Comparison of ENCODE assay signal across 2 cellular contexts in the genomic region with DNA sequence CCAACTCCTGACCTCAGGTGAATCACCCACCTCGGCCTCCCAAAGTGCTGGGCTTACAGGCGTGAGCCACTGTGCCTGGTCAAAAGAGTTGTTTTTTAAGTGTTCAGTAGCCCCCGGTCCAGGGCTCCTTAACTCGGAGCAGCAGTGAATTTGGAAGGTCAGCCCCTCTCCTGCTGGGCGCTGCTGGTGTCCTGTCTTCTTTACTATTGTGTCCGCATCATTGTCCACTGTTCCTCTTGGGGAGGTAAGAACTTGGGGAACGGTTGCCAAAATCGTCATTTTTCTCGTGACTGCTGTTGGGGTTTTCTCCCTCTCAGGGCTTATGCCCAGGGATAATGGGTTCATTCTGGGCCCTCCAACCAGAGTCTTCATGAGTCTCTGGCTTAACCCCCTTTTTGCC.
TF ChIP-seq lines count a peak whose summit lies in the region.

No MANE protein-coding gene starts in this region.

TF ChIP-seq in WTC11, 78 proteins besides CTCF, POLR2A, EP300 and RAD21:
- no peak for TF ChIP-seq NFATC4 (CRISPR knock-in tag; IDR thresholded peaks at IDR 0.05)
- TF ChIP-seq GABPB1 (CRISPR knock-in tag; IDR thresholded peaks at IDR 0.05) = no peak
- TF ChIP-seq, protein P1, sequence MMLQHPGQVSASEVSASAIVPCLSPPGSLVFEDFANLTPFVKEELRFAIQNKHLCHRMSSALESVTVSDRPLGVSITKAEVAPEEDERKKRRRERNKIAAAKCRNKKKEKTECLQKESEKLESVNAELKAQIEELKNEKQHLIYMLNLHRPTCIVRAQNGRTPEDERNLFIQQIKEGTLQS (CRISPR knock-in tag; conservative IDR thresholded peaks at IDR 0.05) = no peak
- TF ChIP-seq, protein P2, sequence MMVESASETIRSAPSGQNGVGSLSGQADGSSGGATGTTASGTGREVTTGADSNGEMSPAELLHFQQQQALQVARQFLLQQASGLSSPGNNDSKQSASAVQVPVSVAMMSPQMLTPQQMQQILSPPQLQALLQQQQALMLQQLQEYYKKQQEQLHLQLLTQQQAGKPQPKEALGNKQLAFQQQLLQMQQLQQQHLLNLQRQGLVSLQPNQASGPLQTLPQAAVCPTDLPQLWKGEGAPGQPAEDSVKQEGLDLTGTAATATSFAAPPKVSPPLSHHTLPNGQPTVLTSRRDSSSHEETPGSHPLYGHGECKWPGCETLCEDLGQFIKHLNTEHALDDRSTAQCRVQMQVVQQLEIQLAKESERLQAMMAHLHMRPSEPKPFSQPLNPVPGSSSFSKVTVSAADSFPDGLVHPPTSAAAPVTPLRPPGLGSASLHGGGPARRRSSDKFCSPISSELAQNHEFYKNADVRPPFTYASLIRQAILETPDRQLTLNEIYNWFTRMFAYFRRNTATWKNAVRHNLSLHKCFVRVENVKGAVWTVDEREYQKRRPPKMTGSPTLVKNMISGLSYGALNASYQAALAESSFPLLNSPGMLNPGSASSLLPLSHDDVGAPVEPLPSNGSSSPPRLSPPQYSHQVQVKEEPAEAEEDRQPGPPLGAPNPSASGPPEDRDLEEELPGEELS (CRISPR knock-in tag; IDR thresholded peaks at IDR 0.05) = no peak
- no peak for TF ChIP-seq NFYB (CRISPR knock-in tag; conservative IDR thresholded peaks at IDR 0.05; ENCODE audit: low read depth)
- TF ChIP-seq ZNF219 (CRISPR knock-in tag; IDR thresholded peaks at IDR 0.05; ENCODE audit: borderline replicate concordance) = no peak
- TF ChIP-seq ZNF121 (CRISPR knock-in tag; IDR thresholded peaks at IDR 0.05) = no peak
- TF ChIP-seq, protein P3, sequence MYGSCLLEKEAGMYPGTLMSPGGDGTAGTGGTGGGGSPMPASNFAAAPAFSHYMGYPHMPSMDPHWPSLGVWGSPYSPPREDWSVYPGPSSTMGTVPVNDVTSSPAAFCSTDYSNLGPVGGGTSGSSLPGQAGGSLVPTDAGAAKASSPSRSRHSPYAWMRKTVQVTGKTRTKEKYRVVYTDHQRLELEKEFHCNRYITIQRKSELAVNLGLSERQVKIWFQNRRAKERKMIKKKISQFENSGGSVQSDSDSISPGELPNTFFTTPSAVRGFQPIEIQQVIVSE (CRISPR knock-in tag; IDR thresholded peaks at IDR 0.05; ENCODE audit: borderline replicate concordance) = no peak
- TF ChIP-seq, protein P4, sequence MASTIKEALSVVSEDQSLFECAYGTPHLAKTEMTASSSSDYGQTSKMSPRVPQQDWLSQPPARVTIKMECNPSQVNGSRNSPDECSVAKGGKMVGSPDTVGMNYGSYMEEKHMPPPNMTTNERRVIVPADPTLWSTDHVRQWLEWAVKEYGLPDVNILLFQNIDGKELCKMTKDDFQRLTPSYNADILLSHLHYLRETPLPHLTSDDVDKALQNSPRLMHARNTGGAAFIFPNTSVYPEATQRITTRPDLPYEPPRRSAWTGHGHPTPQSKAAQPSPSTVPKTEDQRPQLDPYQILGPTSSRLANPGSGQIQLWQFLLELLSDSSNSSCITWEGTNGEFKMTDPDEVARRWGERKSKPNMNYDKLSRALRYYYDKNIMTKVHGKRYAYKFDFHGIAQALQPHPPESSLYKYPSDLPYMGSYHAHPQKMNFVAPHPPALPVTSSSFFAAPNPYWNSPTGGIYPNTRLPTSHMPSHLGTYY (CRISPR knock-in tag; IDR thresholded peaks at IDR 0.05) = no peak
- no peak for TF ChIP-seq PRRX2 (CRISPR knock-in tag; IDR thresholded peaks at IDR 0.05)
- TF ChIP-seq RELA (CRISPR knock-in tag; IDR thresholded peaks at IDR 0.05; ENCODE audit: borderline replicate concordance) = no peak
- no peak for TF ChIP-seq KAT7 (CRISPR knock-in tag; IDR thresholded peaks at IDR 0.05; ENCODE audit: borderline replicate concordance)
- TF ChIP-seq ZNF317 (CRISPR knock-in tag; IDR thresholded peaks at IDR 0.05; ENCODE audit: borderline replicate concordance, low read depth) = no peak
- TF ChIP-seq, protein P5, sequence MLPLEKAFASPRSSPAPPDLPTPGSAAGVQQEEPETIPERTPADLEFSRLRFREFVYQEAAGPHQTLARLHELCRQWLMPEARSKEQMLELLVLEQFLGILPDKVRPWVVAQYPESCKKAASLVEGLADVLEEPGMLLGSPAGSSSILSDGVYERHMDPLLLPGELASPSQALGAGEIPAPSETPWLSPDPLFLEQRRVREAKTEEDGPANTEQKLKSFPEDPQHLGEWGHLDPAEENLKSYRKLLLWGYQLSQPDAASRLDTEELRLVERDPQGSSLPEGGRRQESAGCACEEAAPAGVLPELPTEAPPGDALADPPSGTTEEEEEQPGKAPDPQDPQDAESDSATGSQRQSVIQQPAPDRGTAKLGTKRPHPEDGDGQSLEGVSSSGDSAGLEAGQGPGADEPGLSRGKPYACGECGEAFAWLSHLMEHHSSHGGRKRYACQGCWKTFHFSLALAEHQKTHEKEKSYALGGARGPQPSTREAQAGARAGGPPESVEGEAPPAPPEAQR (CRISPR knock-in tag; IDR thresholded peaks at IDR 0.05) = no peak
- TF ChIP-seq GRHL2 (CRISPR knock-in tag; IDR thresholded peaks at IDR 0.05; ENCODE audit: insufficient replicate concordance, severe bottlenecking) = no peak
- no peak for TF ChIP-seq TEAD1 (CRISPR knock-in tag; IDR thresholded peaks at IDR 0.05)
- TF ChIP-seq, protein P6, sequence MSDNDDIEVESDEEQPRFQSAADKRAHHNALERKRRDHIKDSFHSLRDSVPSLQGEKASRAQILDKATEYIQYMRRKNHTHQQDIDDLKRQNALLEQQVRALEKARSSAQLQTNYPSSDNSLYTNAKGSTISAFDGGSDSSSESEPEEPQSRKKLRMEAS (CRISPR knock-in tag; IDR thresholded peaks at IDR 0.05) = no peak
- no peak for TF ChIP-seq CREB1 (CRISPR knock-in tag; IDR thresholded peaks at IDR 0.05)

TF ChIP-seq in H1, 55 proteins besides CTCF, POLR2A, EP300 and RAD21:
- TF ChIP-seq CREB1 (IDR thresholded peaks at IDR 0.05) (no peak), HDAC6 (IDR thresholded peaks at IDR 0.05; ENCODE audit: low read depth, low read length) (no peak), SUZ12 (IDR thresholded peaks at IDR 0.05; ENCODE audit: low read length) (no peak), PHF8 (conservative IDR thresholded peaks at IDR 0.05; ENCODE audit: low read depth, low read length) (no peak), JUN (IDR thresholded peaks at IDR 0.05; ENCODE audit: low read depth, low read length) (no peak), POLR2AphosphoS5 (IDR thresholded peaks at IDR 0.05; ENCODE audit: low read depth, low read length) (no peak), SP2 (IDR thresholded peaks at IDR 0.05; ENCODE audit: low read length) (no peak), MAFK (IDR thresholded peaks at IDR 0.05; ENCODE audit: low read depth, low read length) (no peak), NANOG (IDR thresholded peaks at IDR 0.05; ENCODE audit: insufficient read depth, low read depth, low read length, poor library complexity, severe bottlenecking) (no peak), ZNF274 (IDR thresholded peaks at IDR 0.05; ENCODE audit: borderline replicate concordance, extremely low read depth, low read length) (no peak), BACH1 (IDR thresholded peaks at IDR 0.05; ENCODE audit: low read length) (no peak), SIRT6 (IDR thresholded peaks at IDR 0.05; ENCODE audit: low read length) (no peak), TAF7 (optimal IDR thresholded peaks at IDR 0.05; ENCODE audit: borderline replicate concordance, low read depth, low read length) (no peak), SIX5 (IDR thresholded peaks at IDR 0.05; ENCODE audit: low read depth, low read length) (no peak)
- TF ChIP-seq, protein P7, sequence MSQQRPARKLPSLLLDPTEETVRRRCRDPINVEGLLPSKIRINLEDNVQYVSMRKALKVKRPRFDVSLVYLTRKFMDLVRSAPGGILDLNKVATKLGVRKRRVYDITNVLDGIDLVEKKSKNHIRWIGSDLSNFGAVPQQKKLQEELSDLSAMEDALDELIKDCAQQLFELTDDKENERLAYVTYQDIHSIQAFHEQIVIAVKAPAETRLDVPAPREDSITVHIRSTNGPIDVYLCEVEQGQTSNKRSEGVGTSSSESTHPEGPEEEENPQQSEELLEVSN (IDR thresholded peaks at IDR 0.05) = no peak
